In the genomic region with DNA sequence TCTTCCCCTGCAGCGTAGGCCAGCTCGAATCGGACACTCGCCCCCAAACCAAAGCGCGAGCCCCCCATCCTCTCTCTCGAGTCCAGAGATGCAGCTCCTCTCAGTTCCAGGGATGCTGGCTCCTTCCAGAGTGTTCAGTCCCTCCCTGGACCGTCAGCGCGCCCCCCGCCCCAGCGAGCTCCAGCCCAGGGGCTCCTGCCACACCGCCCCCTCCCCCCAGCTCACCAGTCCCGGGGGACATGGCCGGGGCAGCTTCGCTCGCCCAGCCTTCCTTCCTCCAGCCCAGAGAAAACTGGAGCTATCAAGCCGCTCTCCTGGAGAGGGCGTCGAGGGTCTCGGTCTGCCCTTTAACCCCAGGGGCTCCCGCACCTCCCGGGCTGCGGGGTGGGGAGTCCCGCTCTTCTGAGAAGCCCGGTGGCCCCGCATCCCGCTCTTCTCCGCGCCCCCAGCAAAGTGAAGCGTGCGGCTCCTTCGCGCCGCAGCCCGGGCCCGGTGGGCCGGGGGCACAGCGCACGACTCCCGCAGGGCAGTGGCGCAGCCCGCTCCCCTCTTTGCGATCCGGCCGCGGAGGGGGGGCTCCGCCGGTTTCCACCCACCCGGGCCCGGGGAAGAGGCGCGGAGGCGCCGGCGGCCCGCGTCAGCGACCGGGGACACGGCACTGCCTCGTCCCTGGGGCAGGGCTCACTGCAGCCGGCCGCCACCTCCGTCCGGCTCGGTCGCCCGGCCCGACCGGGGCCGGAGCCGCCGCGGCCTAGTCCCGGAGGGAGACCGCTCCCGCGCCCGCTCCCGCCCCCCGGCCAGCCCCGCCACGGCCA, we compare ENCODE assay signal across 2 cellular contexts.
TF ChIP-seq lines count a peak whose summit lies in the region.

No MANE protein-coding gene starts in this region.

TF ChIP-seq in HCT116, 20 proteins besides CTCF, POLR2A, EP300 and RAD21 (continued from another document):
- TF ChIP-seq ZFX (IDR thresholded peaks at IDR 0.05) = peak; percentile 95

TF ChIP-seq in neural cell, 6 proteins besides CTCF, POLR2A, EP300 and RAD21:
- TF ChIP-seq TAF1 (IDR thresholded peaks at IDR 0.05; ENCODE audit: low read depth) = no peak
- TF ChIP-seq, protein P1, sequence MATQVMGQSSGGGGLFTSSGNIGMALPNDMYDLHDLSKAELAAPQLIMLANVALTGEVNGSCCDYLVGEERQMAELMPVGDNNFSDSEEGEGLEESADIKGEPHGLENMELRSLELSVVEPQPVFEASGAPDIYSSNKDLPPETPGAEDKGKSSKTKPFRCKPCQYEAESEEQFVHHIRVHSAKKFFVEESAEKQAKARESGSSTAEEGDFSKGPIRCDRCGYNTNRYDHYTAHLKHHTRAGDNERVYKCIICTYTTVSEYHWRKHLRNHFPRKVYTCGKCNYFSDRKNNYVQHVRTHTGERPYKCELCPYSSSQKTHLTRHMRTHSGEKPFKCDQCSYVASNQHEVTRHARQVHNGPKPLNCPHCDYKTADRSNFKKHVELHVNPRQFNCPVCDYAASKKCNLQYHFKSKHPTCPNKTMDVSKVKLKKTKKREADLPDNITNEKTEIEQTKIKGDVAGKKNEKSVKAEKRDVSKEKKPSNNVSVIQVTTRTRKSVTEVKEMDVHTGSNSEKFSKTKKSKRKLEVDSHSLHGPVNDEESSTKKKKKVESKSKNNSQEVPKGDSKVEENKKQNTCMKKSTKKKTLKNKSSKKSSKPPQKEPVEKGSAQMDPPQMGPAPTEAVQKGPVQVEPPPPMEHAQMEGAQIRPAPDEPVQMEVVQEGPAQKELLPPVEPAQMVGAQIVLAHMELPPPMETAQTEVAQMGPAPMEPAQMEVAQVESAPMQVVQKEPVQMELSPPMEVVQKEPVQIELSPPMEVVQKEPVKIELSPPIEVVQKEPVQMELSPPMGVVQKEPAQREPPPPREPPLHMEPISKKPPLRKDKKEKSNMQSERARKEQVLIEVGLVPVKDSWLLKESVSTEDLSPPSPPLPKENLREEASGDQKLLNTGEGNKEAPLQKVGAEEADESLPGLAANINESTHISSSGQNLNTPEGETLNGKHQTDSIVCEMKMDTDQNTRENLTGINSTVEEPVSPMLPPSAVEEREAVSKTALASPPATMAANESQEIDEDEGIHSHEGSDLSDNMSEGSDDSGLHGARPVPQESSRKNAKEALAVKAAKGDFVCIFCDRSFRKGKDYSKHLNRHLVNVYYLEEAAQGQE (IDR thresholded peaks at IDR 0.05; ENCODE audit: borderline replicate concordance) = peak; percentile 7
- peak; percentile 16 for TF ChIP-seq POLR2AphosphoS5 (IDR thresholded peaks at IDR 0.05)
- no peak for TF ChIP-seq MXI1 (conservative IDR thresholded peaks at IDR 0.05; ENCODE audit: poor library complexity, severe bottlenecking)
- TF ChIP-seq SMC3 (conservative IDR thresholded peaks at IDR 0.05; ENCODE audit: poor library complexity) = peak; percentile 49
- TF ChIP-seq EZH2 (IDR thresholded peaks at IDR 0.05; ENCODE audit: borderline replicate concordance, insufficient read depth, low read length, poor library complexity, severe bottlenecking) = no peak
